27 cellular contexts compared by ENCODE assay signal in genomic region chr4:174418640-174419039, GRCh38.
"Had no signal": no experiment of that assay in that cellular context is flagged by ENCODE, and none has a peak within 500 bp of the region (broad histone marks: within the 10 kb centered on the region; RNA-seq: fewer than 3 reads in every experiment).

No MANE protein-coding gene starts in this region.

- H3K36me3 ChIP-seq: neural progenitor cell, ovary, spleen, suprapubic skin, tibial artery, transverse colon, upper lobe of right lung, uterus had no signal

- H3K4me2 ChIP-seq: neural progenitor cell, smooth muscle cell had no signal

- H3K9me3 ChIP-seq: ovary, psoas muscle, spleen, suprapubic skin, testis, tibial artery, transverse colon, upper lobe of right lung, uterus had no signal

- H3K79me2 ChIP-seq: parathyroid adenoma had no signal

- H3K9ac ChIP-seq: neural progenitor cell, parathyroid adenoma had no signal

- H3K4me3 ChIP-seq: neural progenitor cell, ovary, psoas muscle, skin epidermis, smooth muscle cell, spleen, suprapubic skin, testis, tibial artery, transverse colon, upper lobe of right lung, uterus had no signal

- DNase-seq: natural killer cell; occipital lobe; ovary; psoas muscle; right cardiac atrium; spleen; stimulated activated CD4-positive, alpha-beta T cell treated with anti-CD3 and anti-CD28 coated beads, Interleukin-12 subunit alpha, Interleukin-12 subunit beta, amount 100 ng/mL, for 4 hours; stimulated activated CD4-positive, alpha-beta T cell treated with anti-CD3 and anti-CD28 coated beads, Interleukin-1b, Interleukin-23, amount 100 ng/mL, for 48 hours; stimulated activated CD4-positive, alpha-beta T cell treated with anti-CD3 and anti-CD28 coated beads, Interleukin-4, amount 100 ng/mL, for 1 hour; stimulated activated CD4-positive, alpha-beta T cell treated with anti-CD3 and anti-CD28 coated beads, Interleukin-4, amount 100 ng/mL, for 4 hours; stimulated activated CD8-positive, alpha-beta memory T cell treated with anti-CD3 and anti-CD28 coated beads, Interleukin-4, amount 100 ng/mL, for 48 hours; stimulated activated naive CD4-positive, alpha-beta T cell; stimulated activated naive CD8-positive, alpha-beta T cell treated with anti-CD3 and anti-CD28 coated beads, Interleukin-15, amount 100 ng/mL, for 72 hours; stimulated activated naive CD8-positive, alpha-beta T cell treated with anti-CD3 and anti-CD28 coated beads, Interleukin-15, Interleukin-2, amounts not matched to agents 100 U/mL and 50 U/mL, for 24 hours; substantia nigra; testis; tibial artery; transverse colon; upper lobe of right lung; uterus had no signal

- H3K27me3 ChIP-seq: neural progenitor cell, ovary, spleen, suprapubic skin, testis, tibial artery, transverse colon, upper lobe of right lung, uterus had no signal

- H2AFZ ChIP-seq: neural progenitor cell, parathyroid adenoma had no signal

- ATAC-seq: natural killer cell; psoas muscle; right cardiac atrium; sciatic nerve; stimulated activated memory B cell treated with anti-CD40 and anti-IgM and Interleukin-4, amounts not matched to agents 10 μg/mL and 1 μg/mL and 100 μg/mL, for 72 hours; stimulated activated naive CD8-positive, alpha-beta T cell treated with anti-CD3 and anti-CD28 coated beads, Interleukin-15, amount 100 ng/mL, for 72 hours; stimulated activated naive CD8-positive, alpha-beta T cell treated with anti-CD3 and anti-CD28 coated beads, Interleukin-15, Interleukin-2, amounts not matched to agents 100 U/mL and 50 U/mL, for 24 hours; upper lobe of right lung had no signal

- H3K27ac ChIP-seq: neural progenitor cell, ovary, parathyroid adenoma, psoas muscle, skin epidermis, spleen, suprapubic skin, testis, tibial artery, transverse colon, upper lobe of right lung, uterus had no signal

- H3K4me1 ChIP-seq: neural progenitor cell, parathyroid adenoma, psoas muscle, testis, uterus had no signal
